In genomic region chr1:3611170-3612019, GRCh38 we compare ENCODE assay signal across 8 cellular contexts. TPM values are rescaled to one million over a fixed set of nuclear protein-coding genes. Genes with fewer than 3 reads are reported as not detected.
DNase-seq lines count a peak whose midpoint lies in the region; ATAC-seq, FAIRE-seq and TF ChIP-seq lines count a peak whose summit lies in the region.

MEGF6 (minus strand) TSS chr1:3611508; CDS start chr1:3611268, 240 bp downstream.

- CTCF ChIA-PET in GM10248 (lab: Yijun Ruan, JAX): no interaction called here

- peak; percentile 45 to 76 for ATAC-seq in activated naive CD4-positive, alpha-beta T cell treated with anti-CD3 and anti-CD28 coated beads, Interleukin-2, amount 50 U/mL, for 72 hours
- ATAC-seq in GM18868 (IDR thresholded peaks at IDR 0.05; ENCODE audit: unreplicated experiment) (no peak), HG03432 (IDR thresholded peaks at IDR 0.05; ENCODE audit: unreplicated experiment) (no peak)

- H3K27ac Mint-ChIP-seq in activated naive CD4-positive, alpha-beta T cell treated with anti-CD3 and anti-CD28 coated beads, Interleukin-2, amount 50 U/mL, for 72 hours: no peak within 1 kb of the TSS

- TF ChIP-seq CTCF in Peyer's patch (IDR thresholded peaks at IDR 0.05): no peak
- TF ChIP-seq CTCF in GM10248 (IDR thresholded peaks at IDR 0.05; ENCODE audit: control extremely low read depth, extremely low read depth, low read depth, missing control alignments): no peak

- TF ChIP-seq POLR2A in Peyer's patch (IDR thresholded peaks at IDR 0.05): no peak

- DNase-seq in HAP-1 (ENCODE audit: low spot score in 2 of 2): peak; percentile 88 to 99
- peak; percentile 65 to 83 (median 74) for DNase-seq in Peyer's patch
- DNase-seq in activated naive CD4-positive, alpha-beta T cell treated with anti-CD3 and anti-CD28 coated beads, Interleukin-2, amount 50 U/mL, for 72 hours (ENCODE audit: low spot score in 2 of 2): no peak
- peak; percentile 53 for DNase-seq in hepatic stellate cell (ENCODE audit: low spot score)
- DNase-seq in small intestine: peak; percentile 30
- DNase-seq in GM10248 (ENCODE audit: extremely low spot score): no peak

- peaks cover 5% of the 10 kb centered on the region; the same call in 1 of the 2 replicates for H3K27me3 ChIP-seq in HAP-1 (ENCODE audit: low read depth)
- no peaks in the 10 kb centered on the region for H3K27me3 ChIP-seq in Peyer's patch
- H3K27me3 ChIP-seq in small intestine (ENCODE audit: control insufficient read depth in 2 of 2, insufficient read depth in 2 of 2, low read length in 2 of 2): peaks cover 3 to 5% of the 10 kb centered on the region in 2 donors

- no peaks in the 10 kb centered on the region for H3K36me3 Mint-ChIP-seq in activated naive CD4-positive, alpha-beta T cell treated with anti-CD3 and anti-CD28 coated beads, Interleukin-2, amount 50 U/mL, for 72 hours

- H3K36me3 ChIP-seq in HAP-1 (replicated peaks) (no peaks in the 10 kb centered on the region), Peyer's patch (no peaks in the 10 kb centered on the region), small intestine (ENCODE audit: control insufficient read depth in 2 of 2, insufficient read depth in 2 of 2, low read length in 2 of 2) (no peaks in the 10 kb centered on the region)

- in situ Hi-C loops in HAP-1 (cut with MboI; ENCODE audit: low sequenced_read_pairs): no loop called here

- POLR2A ChIA-PET in GM10248 (lab: Yijun Ruan, JAX): no interaction called here

- no peaks in the 10 kb centered on the region; the same call in 1 of the 2 replicates for H3K9me3 ChIP-seq in HAP-1
- no peaks in the 10 kb centered on the region for H3K9me3 ChIP-seq in Peyer's patch
- H3K9me3 ChIP-seq in small intestine (ENCODE audit: control insufficient read depth, low read depth): no peaks in the 10 kb centered on the region

- H3K9me3 Mint-ChIP-seq in activated naive CD4-positive, alpha-beta T cell treated with anti-CD3 and anti-CD28 coated beads, Interleukin-2, amount 50 U/mL, for 72 hours: no peaks in the 10 kb centered on the region

- H3K27ac ChIP-seq in Peyer's patch (no peak within 1 kb of the TSS), small intestine (ENCODE audit: low read depth in 1 of 2, low read length in 1 of 2) (no peak within 1 kb of the TSS)

- FAIRE-seq in small intestine (lab: Jason Lieb, UNC): no peak

- 1% methylated on average over 51 to 87 of the region's 87 CpGs for WGBS in small intestine, 3 donors

- H3K4me3 ChIP-seq in HAP-1 (peak within 1 kb of the TSS; percentile 45), Peyer's patch (peak within 1 kb of the TSS; percentile 18 to 54 (median 50)), small intestine (ENCODE audit: low read depth in 1 of 2, low read length in 2 of 2) (peak within 1 kb of the TSS in 1 of 2 donors; percentile 44)

- H3K4me1 ChIP-seq in HAP-1 (peaks cover 4% of the 10 kb centered on the region; the same call in 1 of the 2 replicates), Peyer's patch (peaks cover 5 to 18% (median 15%) of the 10 kb centered on the region in 4 donors), small intestine (ENCODE audit: control insufficient read depth in 2 of 2, insufficient read depth in 1 of 2, low read depth in 1 of 2, low read length in 1 of 2) (peaks cover 0 to 5% of the 10 kb centered on the region in 2 donors)

RNA-seq across cellular contexts. Expression of gene MEGF6, which starts in this region (rescaled TPM):
- 10 to 100 TPM in 2 of 4 donors, 1 to 10 TPM in 2; 2.5 to 61.1 (median 11.1) TPM for total RNA-seq in Peyer's patch
- 1 to 10 TPM; 4.6 to 7.6 TPM for total RNA-seq in activated naive CD4-positive, alpha-beta T cell treated with anti-CD3 and anti-CD28 coated beads, Interleukin-2, amount 50 U/mL, for 72 hours
- polyA plus RNA-seq in small intestine: 1 to 10 TPM in 2 of 3 donors, under 1 TPM in 1; 0.45 to 5.5 (median 1.9) TPM

Comparison
In these comparisons a context has a peak if more than half of its experiments do, and no peak if none do; other contexts are left out.
1. DNase-seq: peak in HAP-1 (2 of 2), Peyer's patch (3 of 3), hepatic stellate cell (single experiment) and small intestine (single experiment); none in activated naive CD4-positive, alpha-beta T cell treated with anti-CD3 and anti-CD28 coated beads, Interleukin-2, amount 50 U/mL, for 72 hours (0 of 2) and GM10248 (single experiment).
2. ATAC-seq: peak in activated naive CD4-positive, alpha-beta T cell treated with anti-CD3 and anti-CD28 coated beads, Interleukin-2, amount 50 U/mL, for 72 hours (2 of 2); none in GM18868 (single experiment) and HG03432 (single experiment).